ENCODE assay signal across 8 cellular contexts in genomic region chrX:153971632-153972367, GRCh38. TPM values are rescaled to one million over a fixed set of nuclear protein-coding genes. Genes with fewer than 3 reads are reported as not detected.
DNase-seq lines count a peak whose midpoint lies in the region; ATAC-seq, FAIRE-seq and TF ChIP-seq lines count a peak whose summit lies in the region.

HCFC1 (minus strand) TSS chrX:153971818; CDS start chrX:153970840, 978 bp downstream.

- H3K4me3 ChIP-seq in fibroblast of mammary gland (ENCODE audit: control insufficient read depth, low read depth, low read length) = peak within 1 kb of the TSS; percentile 95

- peaks cover 45% of the 10 kb centered on the region for H3K36me3 Mint-ChIP-seq in activated T-helper 17 cell treated with anti-CD3 and anti-CD28 coated beads, Interleukin-2, amount 50 U/mL, for 72 hours (ENCODE audit: low read depth)
- peaks cover 9% of the 10 kb centered on the region for H3K36me3 Mint-ChIP-seq in natural killer cell treated with Interleukin-12 subunit alpha and Interleukin-12 subunit beta and Interleukin-15 and Interleukin-18, amount 100 ng/mL, for 72 hours

- DNase-seq in DMS53 treated with DMSO at 0.1 percent for 48 hours (lab: John Stamatoyannopoulos, UW; ENCODE audit: unreplicated experiment) (peak; percentile 64), KBM-7 (peak; percentile 98), RCC 7860 (ENCODE audit: low spot score) (peak; percentile 78), fibroblast of mammary gland (ENCODE audit: low read depth) (peak; percentile 86)
- DNase-seq in natural killer cell treated with Interleukin-12 subunit alpha and Interleukin-12 subunit beta and Interleukin-15 and Interleukin-18, amount 100 ng/mL, for 72 hours (ENCODE audit: low spot score) = peak; percentile 94
- peak; percentile 87 for DNase-seq in stimulated activated naive CD8-positive, alpha-beta T cell treated with anti-CD3 and anti-CD28 coated beads, Interleukin-15, Interleukin-2, amounts not matched to agents 100 U/mL and 50 U/mL, for 24 hours

- peaks cover 15% of the 10 kb centered on the region for H3K4me1 Mint-ChIP-seq in activated T-helper 17 cell treated with anti-CD3 and anti-CD28 coated beads, Interleukin-2, amount 50 U/mL, for 72 hours
- peaks cover 23 to 34% of the 10 kb centered on the region in 2 donors for H3K4me1 Mint-ChIP-seq in natural killer cell treated with Interleukin-12 subunit alpha and Interleukin-12 subunit beta and Interleukin-15 and Interleukin-18, amount 100 ng/mL, for 72 hours (ENCODE audit: low read depth in 2 of 2)

- H3K27me3 Mint-ChIP-seq in activated T-helper 17 cell treated with anti-CD3 and anti-CD28 coated beads, Interleukin-2, amount 50 U/mL, for 72 hours = no peaks in the 10 kb centered on the region
- H3K27me3 Mint-ChIP-seq in natural killer cell treated with Interleukin-12 subunit alpha and Interleukin-12 subunit beta and Interleukin-15 and Interleukin-18, amount 100 ng/mL, for 72 hours = no peaks in the 10 kb centered on the region

- no peaks in the 10 kb centered on the region for H3K9me3 Mint-ChIP-seq in activated T-helper 17 cell treated with anti-CD3 and anti-CD28 coated beads, Interleukin-2, amount 50 U/mL, for 72 hours
- no peaks in the 10 kb centered on the region for H3K9me3 Mint-ChIP-seq in natural killer cell treated with Interleukin-12 subunit alpha and Interleukin-12 subunit beta and Interleukin-15 and Interleukin-18, amount 100 ng/mL, for 72 hours

- no peak for FAIRE-seq in RCC 7860 (lab: Jason Lieb, UNC)

- peak; percentile 48 for ATAC-seq in GM21717 (IDR thresholded peaks at IDR 0.05; ENCODE audit: unreplicated experiment)
- peak; percentile 48 for ATAC-seq in activated T-helper 17 cell treated with anti-CD3 and anti-CD28 coated beads, Interleukin-2, amount 50 U/mL, for 72 hours (replicated peaks)
- ATAC-seq in natural killer cell treated with Interleukin-12 subunit alpha and Interleukin-12 subunit beta and Interleukin-15 and Interleukin-18, amount 100 ng/mL, for 72 hours = peak; percentile 61 to 76
- ATAC-seq in stimulated activated naive CD8-positive, alpha-beta T cell treated with anti-CD3 and anti-CD28 coated beads, Interleukin-15, Interleukin-2, amounts not matched to agents 100 U/mL and 50 U/mL, for 24 hours = peak; percentile 38

- peak within 1 kb of the TSS; percentile 90 for H3K4me3 Mint-ChIP-seq in activated T-helper 17 cell treated with anti-CD3 and anti-CD28 coated beads, Interleukin-2, amount 50 U/mL, for 72 hours
- peak within 1 kb of the TSS; percentile 97 for H3K4me3 Mint-ChIP-seq in natural killer cell treated with Interleukin-12 subunit alpha and Interleukin-12 subunit beta and Interleukin-15 and Interleukin-18, amount 100 ng/mL, for 72 hours

- H3K27ac Mint-ChIP-seq in activated T-helper 17 cell treated with anti-CD3 and anti-CD28 coated beads, Interleukin-2, amount 50 U/mL, for 72 hours = peak within 1 kb of the TSS; percentile 92
- H3K27ac Mint-ChIP-seq in natural killer cell treated with Interleukin-12 subunit alpha and Interleukin-12 subunit beta and Interleukin-15 and Interleukin-18, amount 100 ng/mL, for 72 hours = peak within 1 kb of the TSS; percentile 99 to 100

- in situ Hi-C loops in KBM-7 (cut with MboI; ENCODE audit: low pct_unique_long_range_greater_than_20kb, low sequenced_read_pairs) = no loop called here

- no peak for TF ChIP-seq CTCF in fibroblast of mammary gland (conservative IDR thresholded peaks at IDR 0.05; ENCODE audit: control insufficient read depth, insufficient read depth, low read depth, low read length)

RNA-seq across cellular contexts. Expression of gene HCFC1, which starts in this region (rescaled TPM):
- total RNA-seq in activated T-helper 17 cell treated with anti-CD3 and anti-CD28 coated beads, Interleukin-2, amount 50 U/mL, for 72 hours = 100 to 1,000 TPM in 1 of 2 donors, 10 to 100 TPM in 1; 85.5 to 134 TPM
- total RNA-seq in natural killer cell treated with Interleukin-12 subunit alpha and Interleukin-12 subunit beta and Interleukin-15 and Interleukin-18, amount 100 ng/mL, for 72 hours = 100 to 1,000 TPM; 105 to 131 TPM

Comparison
In these comparisons a context has a peak if more than half of its experiments do, and no peak if none do; other contexts are left out.
1. Peak in every context shown above with its lines: DNase-seq, ATAC-seq and H3K4me3 ChIP-seq.